In genomic region chr10:43105119-43105792, GRCh38 we compare ENCODE assay signal across 8 cellular contexts. TPM values are rescaled to one million over a fixed set of nuclear protein-coding genes. Genes with fewer than 3 reads are reported as not detected.
DNase-seq lines count a peak whose midpoint lies in the region; ATAC-seq and TF ChIP-seq lines count a peak whose summit lies in the region.

No MANE protein-coding gene starts in this region.

- H3K27ac ChIP-seq in ectodermal cell (ENCODE audit: insufficient read depth, low read depth, low read length, poor library complexity, severe bottlenecking) = no peak overlapping the region
- H3K27ac ChIP-seq in lung (ENCODE audit: low read depth in 1 of 2, low read length in 1 of 2) = no peak overlapping the region

- no peaks in the 10 kb centered on the region for H3K36me3 ChIP-seq in ectodermal cell (ENCODE audit: control insufficient read depth, insufficient read depth, low read length)
- H3K36me3 ChIP-seq in lung (ENCODE audit: control insufficient read depth in 2 of 2, insufficient read depth in 2 of 2, low read length in 2 of 2) = no peaks in the 10 kb centered on the region

- POLR2A ChIA-PET in activated CD4-positive, alpha-beta memory T cell treated with anti-CD3 and anti-CD28 coated beads, Interleukin-2, amount 10 ng/mL, durations not matched to agents 7 days and 5 days (lab: Charles Lee) = interaction anchor here (0.9 to 1.6 kb wide), 4 partner anchors 16 to 352 kb away, joined by 3 to 10 read pairs (median 4); partner anchors contain the start of gene CSGALNACT2

- ATAC-seq in GM18867 (IDR thresholded peaks at IDR 0.05; ENCODE audit: unreplicated experiment) (peak; percentile 86), HG03097 (IDR thresholded peaks at IDR 0.05; ENCODE audit: low FRiP score, unreplicated experiment) (peak; percentile 83), lung (ENCODE audit: insufficient read depth, low FRiP score) (peak; percentile 96)

- H3K4me3 ChIP-seq in AG09309 (ENCODE audit: control insufficient read depth, low read depth, low read length) (peak overlapping the region; percentile 44), ectodermal cell (ENCODE audit: insufficient read depth, low read depth, low read length) (peak overlapping the region; percentile 50), lung (peak overlapping the region; percentile 44)

- DNase-seq in AG09309 (ENCODE audit: low read depth) (no peak), NCI-H526 (lab: John Stamatoyannopoulos, UW) (peak; percentile 7 to 62), lung (ENCODE audit: low spot score) (peak; percentile 76)
- DNase-seq in activated CD4-positive, alpha-beta memory T cell treated with anti-CD3 and anti-CD28 coated beads, Interleukin-2, amount 10 ng/mL, durations not matched to agents 7 days and 5 days = peak; percentile 82
- peak; percentile 73 to 81 for DNase-seq in stimulated activated CD4-positive, alpha-beta T cell treated with anti-CD3 and anti-CD28 coated beads, Interleukin-4, amount 100 ng/mL, for 4 hours

- H3K27ac Mint-ChIP-seq in activated CD4-positive, alpha-beta memory T cell treated with anti-CD3 and anti-CD28 coated beads, Interleukin-2, amount 10 ng/mL, durations not matched to agents 7 days and 5 days = peak overlapping the region; percentile 21

- peaks cover 27% of the 10 kb centered on the region for H3K4me1 Mint-ChIP-seq in activated CD4-positive, alpha-beta memory T cell treated with anti-CD3 and anti-CD28 coated beads, Interleukin-2, amount 10 ng/mL, durations not matched to agents 7 days and 5 days

- H3K4me1 ChIP-seq in ectodermal cell (ENCODE audit: control insufficient read depth, insufficient read depth, low read length) (no peaks in the 10 kb centered on the region), lung (ENCODE audit: control insufficient read depth in 2 of 2, insufficient read depth in 2 of 2, low read length in 2 of 2) (peaks cover 0 to 7% of the 10 kb centered on the region in 2 donors)

- CTCF ChIA-PET in activated CD4-positive, alpha-beta memory T cell treated with anti-CD3 and anti-CD28 coated beads, Interleukin-2, amount 10 ng/mL, durations not matched to agents 7 days and 5 days (lab: Charles Lee) = interaction anchor here (0.6 to 1.8 kb wide), 6 partner anchors 16 to 351 kb away, joined by 3 to 5 read pairs (median 3); partner anchors contain the start of gene CSGALNACT2

- no peaks in the 10 kb centered on the region for H3K9me3 Mint-ChIP-seq in activated CD4-positive, alpha-beta memory T cell treated with anti-CD3 and anti-CD28 coated beads, Interleukin-2, amount 10 ng/mL, durations not matched to agents 7 days and 5 days

- H3K36me3 Mint-ChIP-seq in activated CD4-positive, alpha-beta memory T cell treated with anti-CD3 and anti-CD28 coated beads, Interleukin-2, amount 10 ng/mL, durations not matched to agents 7 days and 5 days (ENCODE audit: low read depth) = no peaks in the 10 kb centered on the region

- H3K9me3 ChIP-seq in ectodermal cell (ENCODE audit: control insufficient read depth, low read length) (no peaks in the 10 kb centered on the region), lung (ENCODE audit: control insufficient read depth in 2 of 2, insufficient read depth in 1 of 2, low read length in 1 of 2) (peaks cover 0 to 2% of the 10 kb centered on the region in 2 donors)

- 1% methylated on average over 64 of the region's 64 CpGs for WGBS in ectodermal cell, 2 experiments
- 0 to 1% methylated on average over 52 to 64 of the region's 64 CpGs for WGBS in lung, 2 donors

- H3K27me3 Mint-ChIP-seq in activated CD4-positive, alpha-beta memory T cell treated with anti-CD3 and anti-CD28 coated beads, Interleukin-2, amount 10 ng/mL, durations not matched to agents 7 days and 5 days = peaks cover 27% of the 10 kb centered on the region

- peak overlapping the region; percentile 65 for H3K4me3 Mint-ChIP-seq in activated CD4-positive, alpha-beta memory T cell treated with anti-CD3 and anti-CD28 coated beads, Interleukin-2, amount 10 ng/mL, durations not matched to agents 7 days and 5 days

- H3K27me3 ChIP-seq in ectodermal cell (ENCODE audit: control insufficient read depth, insufficient read depth, low read length, poor library complexity, severe bottlenecking) (peaks cover 19% of the 10 kb centered on the region), lung (ENCODE audit: control insufficient read depth, insufficient read depth) (no peaks in the 10 kb centered on the region)

- peak; percentile 84 for TF ChIP-seq CTCF in AG09309 (IDR thresholded peaks at IDR 0.05; ENCODE audit: control insufficient read depth, insufficient read depth, low read depth, low read length, missing control alignments)
- peak; percentile 96 for TF ChIP-seq CTCF in lung (IDR thresholded peaks at IDR 0.05; ENCODE audit: control extremely low read depth, extremely low read depth)

RNA-seq across cellular contexts. Expression of gene RET, which starts 28.4 kb away (rescaled TPM):
- under 1 TPM; 0.28 to 0.50 TPM for total RNA-seq in activated CD4-positive, alpha-beta memory T cell treated with anti-CD3 and anti-CD28 coated beads, Interleukin-2, amount 10 ng/mL, durations not matched to agents 7 days and 5 days
- polyA plus RNA-seq in ectodermal cell (2013, experiment 1 of 4) = 2.4 TPM
- polyA plus RNA-seq in ectodermal cell (2013, experiment 2 of 4) = 1.8 TPM
- 2.3 TPM for polyA plus RNA-seq in ectodermal cell (2013, experiment 3 of 4)
- 2.4 TPM for polyA plus RNA-seq in ectodermal cell (2013, experiment 4 of 4)
- total RNA-seq in lung = 1 to 10 TPM; 1.2 to 1.3 TPM
- polyA plus RNA-seq in lung = under 1 TPM; 0.31 to 0.33 TPM

RNA-seq across cellular contexts. Expression of gene CSGALNACT2, which starts 33.0 kb away (rescaled TPM):
- 10 to 100 TPM; 64.8 to 66.2 TPM for total RNA-seq in activated CD4-positive, alpha-beta memory T cell treated with anti-CD3 and anti-CD28 coated beads, Interleukin-2, amount 10 ng/mL, durations not matched to agents 7 days and 5 days
- 11.5 TPM for polyA plus RNA-seq in ectodermal cell (2013, experiment 1 of 4)
- polyA plus RNA-seq in ectodermal cell (2013, experiment 2 of 4) = 10.9 TPM
- 8.2 TPM for polyA plus RNA-seq in ectodermal cell (2013, experiment 3 of 4)
- 10.3 TPM for polyA plus RNA-seq in ectodermal cell (2013, experiment 4 of 4)
- total RNA-seq in lung = 10 to 100 TPM; 29.2 to 37.4 TPM
- polyA plus RNA-seq in lung = 10 to 100 TPM in 1 of 2 donors, 1 to 10 TPM in 1; 9.8 to 48.4 TPM
